In genomic region chr9:35731415-35732184, GRCh38 we compare ENCODE assay signal across 9 cellular contexts. TPM values are rescaled to one million over a fixed set of nuclear protein-coding genes. Genes with fewer than 3 reads are reported as not detected.
DNase-seq lines count a peak whose midpoint lies in the region; ATAC-seq lines count a peak whose summit lies in the region.
"Had no signal": no experiment of that assay in that cellular context is flagged by ENCODE, and none has a peak within 500 bp of the region (broad histone marks: within the 10 kb centered on the region; RNA-seq: fewer than 3 reads in every experiment).

No MANE protein-coding gene starts in this region.

- peaks cover 67% of the 10 kb centered on the region for H3K4me1 ChIP-seq in CD4-positive, CD25-positive, alpha-beta regulatory T cell (ENCODE audit: control insufficient read depth, insufficient read depth, low read length, poor library complexity, severe bottlenecking)
- peaks cover 4% of the 10 kb centered on the region for H3K4me1 ChIP-seq in urinary bladder (ENCODE audit: insufficient read depth)

- no peaks in the 10 kb centered on the region for H3K9me3 ChIP-seq in CD4-positive, CD25-positive, alpha-beta regulatory T cell (ENCODE audit: control insufficient read depth in 2 of 2, low read length in 2 of 2)

- H3K36me3 ChIP-seq in CD4-positive, CD25-positive, alpha-beta regulatory T cell (ENCODE audit: control insufficient read depth, insufficient read depth, low read length), result peaks cover 19% of the 10 kb centered on the region
- H3K36me3 ChIP-seq in urinary bladder (ENCODE audit: insufficient read depth), result no peaks in the 10 kb centered on the region

- peak overlapping the region; percentile 90 for H3K4me3 ChIP-seq in CD4-positive, CD25-positive, alpha-beta regulatory T cell (ENCODE audit: low read depth, low read length)
- H3K4me3 ChIP-seq in urinary bladder (ENCODE audit: low read depth, low read length), result peak overlapping the region; percentile 73

- peak overlapping the region in 2 of 4 donors; percentile 94 to 98 for H3K4me3 Mint-ChIP-seq in CD4-positive, CD25-positive, alpha-beta regulatory T cell

- no peaks in the 10 kb centered on the region for H3K9me3 Mint-ChIP-seq in CD4-positive, CD25-positive, alpha-beta regulatory T cell

- no peaks in the 10 kb centered on the region for H3K27me3 Mint-ChIP-seq in CD4-positive, CD25-positive, alpha-beta regulatory T cell

- peak overlapping the region in 2 of 3 donors; percentile 96 to 98 for H3K27ac Mint-ChIP-seq in CD4-positive, CD25-positive, alpha-beta regulatory T cell

- H3K36me3 Mint-ChIP-seq in CD4-positive, CD25-positive, alpha-beta regulatory T cell, result peaks cover 20% of the 10 kb centered on the region

- WGBS in adipose tissue, 3 donors, result 1% methylated on average over 36 to 47 of the region's 47 CpGs
- under 1% methylated on average over 47 of the region's 47 CpGs for WGBS in urinary bladder

- no peak for ATAC-seq in CD4-positive, CD25-positive, alpha-beta regulatory T cell (ENCODE audit: low read depth in 2 of 2)
- peak; percentile 0 for ATAC-seq in HG02642 (IDR thresholded peaks at IDR 0.05; ENCODE audit: poor library complexity, unreplicated experiment)
- ATAC-seq in GM21619 (IDR thresholded peaks at IDR 0.05; ENCODE audit: unreplicated experiment), result no peak

- H3K4me1 Mint-ChIP-seq in CD4-positive, CD25-positive, alpha-beta regulatory T cell, result peaks cover 16 to 37% (median 36%) of the 10 kb centered on the region in 4 donors

- peak overlapping the region; percentile 94 for H3K27ac ChIP-seq in CD4-positive, CD25-positive, alpha-beta regulatory T cell (ENCODE audit: insufficient read depth, low read length, poor library complexity, severe bottlenecking)
- peak overlapping the region; percentile 100 for H3K27ac ChIP-seq in adipose tissue (ENCODE audit: low read depth, low read length)
- H3K27ac ChIP-seq in urinary bladder (ENCODE audit: low read depth), result peak overlapping the region; percentile 97

- peak in 1 of 3 donors; percentile 31 for DNase-seq in CD4-positive, CD25-positive, alpha-beta regulatory T cell
- DNase-seq in left kidney (ENCODE audit: low read depth, low spot score) (peak; percentile 22), NCI-H748 (lab: John Stamatoyannopoulos, UW; ENCODE audit: unreplicated experiment) (no peak), HCEC 1CT (no peak)

- no peaks in the 10 kb centered on the region for H3K27me3 ChIP-seq in CD4-positive, CD25-positive, alpha-beta regulatory T cell (ENCODE audit: control insufficient read depth, insufficient read depth, low read length)

RNA-seq across cellular contexts. Expression of gene TLN1, which starts 0.4 kb away (rescaled TPM):
- total RNA-seq in CD4-positive, CD25-positive, alpha-beta regulatory T cell, result 277 TPM
- polyA plus RNA-seq in CD4-positive, CD25-positive, alpha-beta regulatory T cell, result 10 to 100 TPM; 33.7 to 36.2 (median 35.9) TPM
- 100 to 1,000 TPM in 2 of 3 donors, 10 to 100 TPM in 1; 72.4 to 310 (median 201) TPM for polyA plus RNA-seq in adipose tissue
- total RNA-seq in urinary bladder, result 154 TPM
- polyA plus RNA-seq in urinary bladder, result 533 TPM

RNA-seq across cellular contexts. Expression of gene CREB3, which starts 0.9 kb away (rescaled TPM):
- 14.6 TPM for total RNA-seq in CD4-positive, CD25-positive, alpha-beta regulatory T cell
- 10 to 100 TPM; 33.4 to 36.4 (median 34.6) TPM for polyA plus RNA-seq in CD4-positive, CD25-positive, alpha-beta regulatory T cell
- polyA plus RNA-seq in adipose tissue (10 to 100 TPM; 23.1 to 37.0 (median 33.0) TPM), urinary bladder (50.0 TPM)
- 28.2 TPM for total RNA-seq in urinary bladder

RNA-seq across cellular contexts. Expression of gene GBA2, which starts 17.4 kb away (rescaled TPM):
- 47.9 TPM for total RNA-seq in CD4-positive, CD25-positive, alpha-beta regulatory T cell
- 10 to 100 TPM; 18.7 to 27.1 (median 21.2) TPM for polyA plus RNA-seq in CD4-positive, CD25-positive, alpha-beta regulatory T cell
- polyA plus RNA-seq in adipose tissue, result 10 to 100 TPM; 24.0 to 48.8 (median 36.8) TPM
- 36.0 TPM for total RNA-seq in urinary bladder
- polyA plus RNA-seq in urinary bladder, result 51.4 TPM

RNA-seq across cellular contexts. Expression of gene RGP1, which starts 17.5 kb away (rescaled TPM):
- 22.8 TPM for total RNA-seq in CD4-positive, CD25-positive, alpha-beta regulatory T cell
- polyA plus RNA-seq in CD4-positive, CD25-positive, alpha-beta regulatory T cell, result 10 to 100 TPM in 1 of 4 donors, 1 to 10 TPM in 3; 4.6 to 10.2 (median 7.0) TPM
- polyA plus RNA-seq in adipose tissue, result 10 to 100 TPM in 1 of 3 donors, 1 to 10 TPM in 2; 7.3 to 16.0 (median 9.9) TPM
- total RNA-seq in urinary bladder, result 12.1 TPM
- polyA plus RNA-seq in urinary bladder, result 16.7 TPM

RNA-seq across cellular contexts. Expression of gene MSMP, which starts 22.5 kb away (rescaled TPM):
- not detected for total RNA-seq in CD4-positive, CD25-positive, alpha-beta regulatory T cell
- polyA plus RNA-seq in CD4-positive, CD25-positive, alpha-beta regulatory T cell, result under 1 TPM in 1 of 4 donors, not detected in 3; 0.69 TPM
- polyA plus RNA-seq in adipose tissue (under 1 TPM in 2 of 3 donors, not detected in 1; 0.30 to 1.00 TPM), urinary bladder (0.42 TPM)
- 0.53 TPM for total RNA-seq in urinary bladder
- total RNA-seq: RPMI7951 had no signal
